Comparison of ENCODE assay signal across 24 cellular contexts in genomic region chr12:13219320-13219719, GRCh38.
"Had no signal": no experiment of that assay in that cellular context is flagged by ENCODE, and none has a peak within 500 bp of the region (broad histone marks: within the 10 kb centered on the region; RNA-seq: fewer than 3 reads in every experiment).

No MANE protein-coding gene starts in this region.

- ATAC-seq: natural killer cell; psoas muscle; right cardiac atrium; stimulated activated memory B cell treated with anti-CD40 and anti-IgM and Interleukin-4, amounts not matched to agents 10 μg/mL and 1 μg/mL and 100 μg/mL, for 72 hours; stimulated activated naive CD8-positive, alpha-beta T cell treated with anti-CD3 and anti-CD28 coated beads, Interleukin-15, Interleukin-2, amounts not matched to agents 100 U/mL and 50 U/mL, for 24 hours had no signal

- H3K4me3 Mint-ChIP-seq: endodermal cell; immature natural killer cell; memory B cell; natural killer cell; stimulated activated memory B cell treated with anti-CD40 and anti-IgM and Interleukin-4, amounts not matched to agents 10 μg/mL and 1 μg/mL and 100 μg/mL, for 72 hours; type B pancreatic cell had no signal

- DNase-seq: effector CD8-positive, alpha-beta T cell; hypothalamus; immature natural killer cell; natural killer cell; psoas muscle; right cardiac atrium; sigmoid colon; spleen; stimulated activated CD4-positive, alpha-beta T cell treated with anti-CD3 and anti-CD28 coated beads, Interleukin-4, amount 100 ng/mL, for 4 hours; stimulated activated naive CD8-positive, alpha-beta T cell treated with anti-CD3 and anti-CD28 coated beads, Interleukin-15, Interleukin-2, amounts not matched to agents 100 U/mL and 50 U/mL, for 24 hours; substantia nigra; testis; tibial artery had no signal

- H3K27me3 ChIP-seq: esophagus muscularis mucosa, neutrophil, sigmoid colon, spleen, testis, tibial artery had no signal

- H3K9ac ChIP-seq: parathyroid adenoma had no signal

- FAIRE-seq: colon, endothelial cell of umbilical vein, frontal cortex had no signal

- H3K27ac Mint-ChIP-seq: endodermal cell; immature natural killer cell; memory B cell; natural killer cell; stimulated activated memory B cell treated with anti-CD40 and anti-IgM and Interleukin-4, amounts not matched to agents 10 μg/mL and 1 μg/mL and 100 μg/mL, for 72 hours; type B pancreatic cell had no signal

- H3K9me3 ChIP-seq: neutrophil, psoas muscle, sigmoid colon, testis, tibial artery had no signal

- H3K27ac ChIP-seq: esophagus muscularis mucosa, neutrophil, parathyroid adenoma, psoas muscle, sigmoid colon, spleen, testis, tibial artery had no signal

- H3K4me1 ChIP-seq: parathyroid adenoma, psoas muscle, sigmoid colon, spleen, testis, tibial artery had no signal

- H3K9me3 Mint-ChIP-seq: immature natural killer cell, natural killer cell had no signal

- H3K4me3 ChIP-seq: esophagus muscularis mucosa, lung, psoas muscle, sigmoid colon, spleen, testis, tibial artery had no signal

- H2AFZ ChIP-seq: parathyroid adenoma had no signal

- H3K79me2 ChIP-seq: parathyroid adenoma had no signal

- H3K36me3 Mint-ChIP-seq: immature natural killer cell; natural killer cell; stimulated activated memory B cell treated with anti-CD40 and anti-IgM and Interleukin-4, amounts not matched to agents 10 μg/mL and 1 μg/mL and 100 μg/mL, for 72 hours had no signal

- H3K4me1 Mint-ChIP-seq: endodermal cell; immature natural killer cell; memory B cell; natural killer cell; stimulated activated memory B cell treated with anti-CD40 and anti-IgM and Interleukin-4, amounts not matched to agents 10 μg/mL and 1 μg/mL and 100 μg/mL, for 72 hours had no signal

- H3K36me3 ChIP-seq: neutrophil had no signal
